24 cellular contexts compared by ENCODE assay signal in the genomic region with DNA sequence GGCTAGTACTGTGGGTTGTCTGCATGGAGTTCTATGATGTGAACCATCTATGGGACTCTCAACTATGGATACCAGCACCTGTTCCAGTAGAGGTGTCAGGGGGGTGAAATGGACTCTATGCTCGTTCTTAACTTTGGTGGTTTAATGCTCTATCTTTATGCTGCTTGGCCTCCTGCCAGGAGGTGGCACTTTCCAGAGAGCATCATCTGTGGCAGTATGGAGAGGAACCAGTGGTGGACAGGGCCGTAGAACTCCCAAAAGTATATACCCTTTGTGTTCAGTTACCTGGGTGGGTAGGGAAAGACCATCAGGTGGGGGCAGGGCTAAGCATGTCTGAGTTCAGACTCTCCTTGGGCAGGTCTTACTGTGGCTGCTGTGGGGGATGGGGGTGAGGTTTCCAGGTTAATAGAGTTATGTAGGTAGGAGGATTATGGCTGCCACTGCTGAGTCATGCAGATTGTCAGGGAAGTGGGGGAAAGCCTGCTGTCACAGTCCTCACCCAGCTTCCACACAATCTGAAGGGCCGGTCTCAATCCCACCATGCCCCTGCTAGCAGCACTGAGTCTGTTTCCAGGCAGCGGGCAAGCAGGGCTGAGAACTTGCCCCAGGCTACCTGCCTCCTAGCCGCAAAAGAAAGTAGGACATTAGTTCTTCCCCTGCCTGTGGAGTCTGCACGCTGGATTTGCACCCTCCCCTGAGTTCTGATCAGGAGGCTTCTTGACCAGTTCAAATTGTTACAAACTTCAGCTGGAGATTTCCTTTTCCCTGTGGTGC.
DNase-seq lines count a peak whose midpoint lies in the region; ATAC-seq and TF ChIP-seq lines count a peak whose summit lies in the region.
"Had no signal": no experiment of that assay in that cellular context is flagged by ENCODE, and none has a peak within 500 bp of the region (broad histone marks: within the 10 kb centered on the region; RNA-seq: fewer than 3 reads in every experiment).

No MANE protein-coding gene starts in this region.

- H3K36me3 ChIP-seq in SK-N-SH (replicated peaks in 1 of 2; ENCODE audit: control insufficient read depth in 1 of 2, insufficient read depth in 2 of 2, low read length in 1 of 2) (no peaks in the 10 kb centered on the region), WERI-Rb-1 (peaks cover 3% of the 10 kb centered on the region; the same call in 1 of the 2 replicates)
- H3K36me3 ChIP-seq: MG63 had no signal

- H3K4me2 ChIP-seq in SK-N-SH = no peak overlapping the region

- H3K4me3 ChIP-seq in SK-N-SH (ENCODE audit: low read depth in 2 of 2, low read length in 1 of 2) = no peak overlapping the region
- no peak overlapping the region for H3K4me3 ChIP-seq in WERI-Rb-1 (ENCODE audit: low read depth, low read length)
- H3K4me3 ChIP-seq: MG63 had no signal

- no peaks in the 10 kb centered on the region for H3K27me3 ChIP-seq in SK-N-SH (ENCODE audit: insufficient read depth)
- no peaks in the 10 kb centered on the region for H3K27me3 ChIP-seq in WERI-Rb-1 (ENCODE audit: insufficient read depth, low read depth, severe bottlenecking)
- H3K27me3 ChIP-seq: MG63 had no signal

- ATAC-seq in SK-N-SH treated with all-trans-retinoic acid at 6 μM for 48 hours (no peak), GM21526 (IDR thresholded peaks at IDR 0.05; ENCODE audit: low FRiP score, unreplicated experiment) (no peak), GM18511 (IDR thresholded peaks at IDR 0.05; ENCODE audit: unreplicated experiment) (no peak), HG02678 (IDR thresholded peaks at IDR 0.05; ENCODE audit: unreplicated experiment) (no peak)
- ATAC-seq: Panc1 had no signal

- TF ChIP-seq EP300 in SK-N-SH (IDR thresholded peaks at IDR 0.05; ENCODE audit: borderline replicate concordance in 1 of 2, low read depth in 1 of 2, low read length in 1 of 2) = no peak

- CTCF ChIA-PET in SK-N-SH (lab: Yijun Ruan, JAX) = no interaction called here

- POLR2A ChIA-PET in SK-N-SH (lab: Yijun Ruan, JAX) = no interaction called here

- no peaks in the 10 kb centered on the region for H3K9me2 ChIP-seq in SK-N-SH

- DNase-seq in SK-N-SH (no peak), WERI-Rb-1 (peak; percentile 63), kidney tubule cell (ENCODE audit: low spot score) (peak; percentile 42), dedifferentiated amniotic fluid mesenchymal stem cell (ENCODE audit: extremely low spot score) (no peak)
- DNase-seq: 8988T; AML-193; Calu3; CD8-positive, alpha-beta memory T cell; DMS153; GDM1; Kasumi-1; MG63; NCI-H1417; NCI-H187; NCI-H2107; NCI-H69; SIG-M5; T-helper 1 cell had no signal

- H2AFZ ChIP-seq in SK-N-SH (ENCODE audit: low read depth) = no peak overlapping the region

- H3K4me1 ChIP-seq in SK-N-SH (ENCODE audit: control insufficient read depth in 1 of 2, insufficient read depth in 2 of 2, low read depth in 1 of 2, low read length in 1 of 2) = 0 out of 4 replicates have a peak, but pooled peaks cover 0 to under 1% of the 10 kb centered on the region in 2 experiments

- no peak for TF ChIP-seq RAD21 in SK-N-SH (IDR thresholded peaks at IDR 0.05; ENCODE audit: low read length)

- H4K20me1 ChIP-seq in SK-N-SH (ENCODE audit: insufficient read depth) = no peaks in the 10 kb centered on the region

- H3F3A ChIP-seq in SK-N-SH (replicated peaks; ENCODE audit: insufficient read depth) = no peaks in the 10 kb centered on the region

- TF ChIP-seq CTCF in SK-N-SH (IDR thresholded peaks at IDR 0.05) (no peak), WERI-Rb-1 (IDR thresholded peaks at IDR 0.05; ENCODE audit: low read depth, low read length) (no peak)

- 94% methylated on average over 6 of the region's 6 CpGs for WGBS in SK-N-SH (ENCODE audit: low lambda C conversion rate)

- H3K27ac ChIP-seq in SK-N-SH (ENCODE audit: low read depth in 2 of 2, low read length in 1 of 2) (no peak overlapping the region), WERI-Rb-1 (peak overlapping the region; percentile 48)
- H3K27ac ChIP-seq: C4-2B had no signal

- no peak overlapping the region for H3K9ac ChIP-seq in SK-N-SH

- H3K79me2 ChIP-seq in SK-N-SH (ENCODE audit: insufficient read depth) = peaks cover 60% of the 10 kb centered on the region

- H3K9me3 ChIP-seq in SK-N-SH (no peaks in the 10 kb centered on the region), WERI-Rb-1 (ENCODE audit: severe bottlenecking) (no peaks in the 10 kb centered on the region)
- H3K9me3 ChIP-seq: MG63 had no signal

TF ChIP-seq in SK-N-SH, 30 proteins besides CTCF, POLR2A, EP300 and RAD21:
- no peak for TF ChIP-seq YY1 (IDR thresholded peaks at IDR 0.05; ENCODE audit: low read depth)
- 0 out of 2 replicates have a peak, but pooled peaks have one; percentile 7 for TF ChIP-seq NFIC (IDR thresholded peaks at IDR 0.05; ENCODE audit: borderline replicate concordance)

TF ChIP-seq in SK-N-SH treated with all-trans-retinoic acid at 6 μM for 48 hours, 23 proteins besides CTCF, POLR2A, EP300 and RAD21:
- TF ChIP-seq TOX (CRISPR knock-in tag; IDR thresholded peaks at IDR 0.05; ENCODE audit: borderline replicate concordance) (no peak), ZNF70 (CRISPR knock-in tag; IDR thresholded peaks at IDR 0.05) (no peak), ZNF8 (CRISPR knock-in tag; IDR thresholded peaks at IDR 0.05) (no peak), GLIS3 (CRISPR knock-in tag; IDR thresholded peaks at IDR 0.05) (no peak), ARNTL (CRISPR knock-in tag; IDR thresholded peaks at IDR 0.05; ENCODE audit: borderline replicate concordance, low read depth) (no peak), ZFP3 (CRISPR knock-in tag; IDR thresholded peaks at IDR 0.05) (no peak), BACH2 (CRISPR knock-in tag; IDR thresholded peaks at IDR 0.05; ENCODE audit: borderline replicate concordance) (no peak), SNAI2 (CRISPR knock-in tag; IDR thresholded peaks at IDR 0.05) (no peak)
- TF ChIP-seq, protein P1, sequence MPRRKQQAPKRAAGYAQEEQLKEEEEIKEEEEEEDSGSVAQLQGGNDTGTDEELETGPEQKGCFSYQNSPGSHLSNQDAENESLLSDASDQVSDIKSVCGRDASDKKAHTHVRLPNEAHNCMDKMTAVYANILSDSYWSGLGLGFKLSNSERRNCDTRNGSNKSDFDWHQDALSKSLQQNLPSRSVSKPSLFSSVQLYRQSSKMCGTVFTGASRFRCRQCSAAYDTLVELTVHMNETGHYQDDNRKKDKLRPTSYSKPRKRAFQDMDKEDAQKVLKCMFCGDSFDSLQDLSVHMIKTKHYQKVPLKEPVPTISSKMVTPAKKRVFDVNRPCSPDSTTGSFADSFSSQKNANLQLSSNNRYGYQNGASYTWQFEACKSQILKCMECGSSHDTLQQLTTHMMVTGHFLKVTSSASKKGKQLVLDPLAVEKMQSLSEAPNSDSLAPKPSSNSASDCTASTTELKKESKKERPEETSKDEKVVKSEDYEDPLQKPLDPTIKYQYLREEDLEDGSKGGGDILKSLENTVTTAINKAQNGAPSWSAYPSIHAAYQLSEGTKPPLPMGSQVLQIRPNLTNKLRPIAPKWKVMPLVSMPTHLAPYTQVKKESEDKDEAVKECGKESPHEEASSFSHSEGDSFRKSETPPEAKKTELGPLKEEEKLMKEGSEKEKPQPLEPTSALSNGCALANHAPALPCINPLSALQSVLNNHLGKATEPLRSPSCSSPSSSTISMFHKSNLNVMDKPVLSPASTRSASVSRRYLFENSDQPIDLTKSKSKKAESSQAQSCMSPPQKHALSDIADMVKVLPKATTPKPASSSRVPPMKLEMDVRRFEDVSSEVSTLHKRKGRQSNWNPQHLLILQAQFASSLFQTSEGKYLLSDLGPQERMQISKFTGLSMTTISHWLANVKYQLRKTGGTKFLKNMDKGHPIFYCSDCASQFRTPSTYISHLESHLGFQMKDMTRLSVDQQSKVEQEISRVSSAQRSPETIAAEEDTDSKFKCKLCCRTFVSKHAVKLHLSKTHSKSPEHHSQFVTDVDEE (CRISPR knock-in tag; IDR thresholded peaks at IDR 0.05) = no peak
- TF ChIP-seq, protein P2, sequence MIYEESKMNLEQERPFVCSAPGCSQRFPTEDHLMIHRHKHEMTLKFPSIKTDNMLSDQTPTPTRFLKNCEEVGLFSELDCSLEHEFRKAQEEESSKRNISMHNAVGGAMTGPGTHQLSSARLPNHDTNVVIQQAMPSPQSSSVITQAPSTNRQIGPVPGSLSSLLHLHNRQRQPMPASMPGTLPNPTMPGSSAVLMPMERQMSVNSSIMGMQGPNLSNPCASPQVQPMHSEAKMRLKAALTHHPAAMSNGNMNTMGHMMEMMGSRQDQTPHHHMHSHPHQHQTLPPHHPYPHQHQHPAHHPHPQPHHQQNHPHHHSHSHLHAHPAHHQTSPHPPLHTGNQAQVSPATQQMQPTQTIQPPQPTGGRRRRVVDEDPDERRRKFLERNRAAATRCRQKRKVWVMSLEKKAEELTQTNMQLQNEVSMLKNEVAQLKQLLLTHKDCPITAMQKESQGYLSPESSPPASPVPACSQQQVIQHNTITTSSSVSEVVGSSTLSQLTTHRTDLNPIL (CRISPR knock-in tag; IDR thresholded peaks at IDR 0.05; ENCODE audit: low read depth) = no peak

Comparison
In these comparisons a context has a peak if more than half of its experiments do, and no peak if none do; other contexts are left out.
1. DNase-seq: peak in WERI-Rb-1 (single experiment) and kidney tubule cell (single experiment); none in SK-N-SH (single experiment) and dedifferentiated amniotic fluid mesenchymal stem cell (single experiment).